19 cellular contexts compared by ENCODE assay signal in the genomic region with DNA sequence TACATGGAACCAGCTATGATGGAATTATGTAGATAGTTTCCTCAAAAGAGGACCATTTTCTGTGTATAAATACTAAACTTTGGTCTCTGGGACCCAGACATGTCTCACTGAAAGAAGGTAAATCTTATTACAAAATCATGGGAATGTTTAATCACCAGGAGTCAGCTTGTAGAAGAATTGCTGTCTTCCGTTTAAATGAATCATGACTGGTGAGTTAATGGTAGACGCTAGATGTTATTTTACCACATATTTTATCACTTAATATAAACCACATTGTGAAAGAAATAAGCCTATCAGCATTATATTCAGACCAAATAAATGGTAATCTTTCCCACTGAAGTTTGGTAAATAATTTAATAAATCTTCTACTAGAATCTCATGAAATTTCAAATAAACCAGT.
"Had no signal": no experiment of that assay in that cellular context is flagged by ENCODE, and none has a peak within 500 bp of the region (broad histone marks: within the 10 kb centered on the region; RNA-seq: fewer than 3 reads in every experiment).

No MANE protein-coding gene starts in this region.

- H3K27ac ChIP-seq: esophagus muscularis mucosa, gastroesophageal sphincter, hepatocyte, ovary, right atrium auricular region, sigmoid colon, skin epidermis, testis, tibial nerve, upper lobe of right lung, vagina had no signal

- H3K27me3 Mint-ChIP-seq: stimulated activated naive B cell treated with anti-CD40 and anti-IgM and Interleukin-4, amounts not matched to agents 10 μg/mL and 1 μg/mL and 100 μg/mL, for 72 hours; stimulated activated naive CD8-positive, alpha-beta T cell treated with anti-CD3 and anti-CD28 coated beads, Interleukin-15, amount 100 ng/mL, for 72 hours had no signal

- H3K27me3 ChIP-seq: esophagus muscularis mucosa, gastroesophageal sphincter, hepatocyte, ovary, right atrium auricular region, sigmoid colon, testis, tibial nerve, upper lobe of right lung, vagina had no signal

- H3K36me3 ChIP-seq: esophagus muscularis mucosa, gastroesophageal sphincter, ovary, right atrium auricular region, sigmoid colon, tibial nerve, upper lobe of right lung, vagina had no signal

- H3K4me3 ChIP-seq: esophagus muscularis mucosa, gastroesophageal sphincter, hepatocyte, mucosa of descending colon, ovary, right atrium auricular region, sigmoid colon, skin epidermis, testis, tibial nerve, upper lobe of right lung, vagina had no signal

- H3K4me2 ChIP-seq: hepatocyte had no signal

- H3K79me2 ChIP-seq: hepatocyte had no signal

- H2AFZ ChIP-seq: hepatocyte had no signal

- H3K27ac Mint-ChIP-seq: naive thymus-derived CD8-positive, alpha-beta T cell; stimulated activated naive B cell treated with anti-CD40 and anti-IgM and Interleukin-4, amounts not matched to agents 10 μg/mL and 1 μg/mL and 100 μg/mL, for 72 hours; stimulated activated naive CD8-positive, alpha-beta T cell treated with anti-CD3 and anti-CD28 coated beads, Interleukin-15, amount 100 ng/mL, for 72 hours had no signal

- H3K4me1 Mint-ChIP-seq: stimulated activated naive B cell treated with anti-CD40 and anti-IgM and Interleukin-4, amounts not matched to agents 10 μg/mL and 1 μg/mL and 100 μg/mL, for 72 hours; stimulated activated naive CD8-positive, alpha-beta T cell treated with anti-CD3 and anti-CD28 coated beads, Interleukin-15, amount 100 ng/mL, for 72 hours had no signal

- DNase-seq: effector memory CD4-positive, alpha-beta T cell; mucosa of descending colon; naive thymus-derived CD8-positive, alpha-beta T cell; nucleus accumbens; ovary; sigmoid colon; stimulated activated CD4-positive, alpha-beta T cell treated with anti-CD3 and anti-CD28 coated beads, Interleukin-2, amount 100 ng/mL, for 24 hours; stimulated activated CD4-positive, alpha-beta T cell treated with anti-CD3 and anti-CD28 coated beads, Interleukin-4, amount 100 ng/mL, for 4 hours; stimulated activated naive B cell treated with anti-CD40 and anti-IgM and Interleukin-4, amounts not matched to agents 10 μg/mL and 1 μg/mL and 100 μg/mL, for 72 hours; stimulated activated naive CD8-positive, alpha-beta T cell treated with anti-CD3 and anti-CD28 coated beads, Interleukin-15, amount 100 ng/mL, for 72 hours; testis; upper lobe of right lung had no signal

- H3K4me3 Mint-ChIP-seq: naive thymus-derived CD8-positive, alpha-beta T cell; stimulated activated naive B cell treated with anti-CD40 and anti-IgM and Interleukin-4, amounts not matched to agents 10 μg/mL and 1 μg/mL and 100 μg/mL, for 72 hours; stimulated activated naive CD8-positive, alpha-beta T cell treated with anti-CD3 and anti-CD28 coated beads, Interleukin-15, amount 100 ng/mL, for 72 hours had no signal

- H3K36me3 Mint-ChIP-seq: stimulated activated naive B cell treated with anti-CD40 and anti-IgM and Interleukin-4, amounts not matched to agents 10 μg/mL and 1 μg/mL and 100 μg/mL, for 72 hours had no signal

- H3K4me1 ChIP-seq: esophagus muscularis mucosa, gastroesophageal sphincter, right atrium auricular region, sigmoid colon, testis, tibial nerve, upper lobe of right lung, vagina had no signal

- H3K9me3 ChIP-seq: esophagus muscularis mucosa, gastroesophageal sphincter, mucosa of descending colon, ovary, right atrium auricular region, sigmoid colon, testis, tibial nerve, upper lobe of right lung, vagina had no signal
